ENCODE assay signal across 7 cellular contexts in genomic region chr13:23683084-23683483, GRCh38.
"Had no signal": no experiment of that assay in that cellular context is flagged by ENCODE, and none has a peak within 500 bp of the region (broad histone marks: within the 10 kb centered on the region; RNA-seq: fewer than 3 reads in every experiment).

No MANE protein-coding gene starts in this region.

- H3K27ac ChIP-seq: HL-60 had no signal

- DNase-seq: H9, HCEC 1CT, KBM-7 had no signal

- H2AFZ ChIP-seq: GM23338 had no signal

- FAIRE-seq: H1, H54 had no signal

- ATAC-seq: GM23338 had no signal

- H3K4me3 ChIP-seq: GM23338 had no signal

- H3K4me2 ChIP-seq: GM23338 had no signal
